Comparison of ENCODE assay signal across 1 cellular context in genomic region chr16:48531011-48531962, GRCh38.
TF ChIP-seq lines count a peak whose summit lies in the region.

No MANE protein-coding gene starts in this region.

TF ChIP-seq in GM23338, 12 proteins besides CTCF, POLR2A, EP300 and RAD21 (continued from another document):
- TF ChIP-seq, protein P1, sequence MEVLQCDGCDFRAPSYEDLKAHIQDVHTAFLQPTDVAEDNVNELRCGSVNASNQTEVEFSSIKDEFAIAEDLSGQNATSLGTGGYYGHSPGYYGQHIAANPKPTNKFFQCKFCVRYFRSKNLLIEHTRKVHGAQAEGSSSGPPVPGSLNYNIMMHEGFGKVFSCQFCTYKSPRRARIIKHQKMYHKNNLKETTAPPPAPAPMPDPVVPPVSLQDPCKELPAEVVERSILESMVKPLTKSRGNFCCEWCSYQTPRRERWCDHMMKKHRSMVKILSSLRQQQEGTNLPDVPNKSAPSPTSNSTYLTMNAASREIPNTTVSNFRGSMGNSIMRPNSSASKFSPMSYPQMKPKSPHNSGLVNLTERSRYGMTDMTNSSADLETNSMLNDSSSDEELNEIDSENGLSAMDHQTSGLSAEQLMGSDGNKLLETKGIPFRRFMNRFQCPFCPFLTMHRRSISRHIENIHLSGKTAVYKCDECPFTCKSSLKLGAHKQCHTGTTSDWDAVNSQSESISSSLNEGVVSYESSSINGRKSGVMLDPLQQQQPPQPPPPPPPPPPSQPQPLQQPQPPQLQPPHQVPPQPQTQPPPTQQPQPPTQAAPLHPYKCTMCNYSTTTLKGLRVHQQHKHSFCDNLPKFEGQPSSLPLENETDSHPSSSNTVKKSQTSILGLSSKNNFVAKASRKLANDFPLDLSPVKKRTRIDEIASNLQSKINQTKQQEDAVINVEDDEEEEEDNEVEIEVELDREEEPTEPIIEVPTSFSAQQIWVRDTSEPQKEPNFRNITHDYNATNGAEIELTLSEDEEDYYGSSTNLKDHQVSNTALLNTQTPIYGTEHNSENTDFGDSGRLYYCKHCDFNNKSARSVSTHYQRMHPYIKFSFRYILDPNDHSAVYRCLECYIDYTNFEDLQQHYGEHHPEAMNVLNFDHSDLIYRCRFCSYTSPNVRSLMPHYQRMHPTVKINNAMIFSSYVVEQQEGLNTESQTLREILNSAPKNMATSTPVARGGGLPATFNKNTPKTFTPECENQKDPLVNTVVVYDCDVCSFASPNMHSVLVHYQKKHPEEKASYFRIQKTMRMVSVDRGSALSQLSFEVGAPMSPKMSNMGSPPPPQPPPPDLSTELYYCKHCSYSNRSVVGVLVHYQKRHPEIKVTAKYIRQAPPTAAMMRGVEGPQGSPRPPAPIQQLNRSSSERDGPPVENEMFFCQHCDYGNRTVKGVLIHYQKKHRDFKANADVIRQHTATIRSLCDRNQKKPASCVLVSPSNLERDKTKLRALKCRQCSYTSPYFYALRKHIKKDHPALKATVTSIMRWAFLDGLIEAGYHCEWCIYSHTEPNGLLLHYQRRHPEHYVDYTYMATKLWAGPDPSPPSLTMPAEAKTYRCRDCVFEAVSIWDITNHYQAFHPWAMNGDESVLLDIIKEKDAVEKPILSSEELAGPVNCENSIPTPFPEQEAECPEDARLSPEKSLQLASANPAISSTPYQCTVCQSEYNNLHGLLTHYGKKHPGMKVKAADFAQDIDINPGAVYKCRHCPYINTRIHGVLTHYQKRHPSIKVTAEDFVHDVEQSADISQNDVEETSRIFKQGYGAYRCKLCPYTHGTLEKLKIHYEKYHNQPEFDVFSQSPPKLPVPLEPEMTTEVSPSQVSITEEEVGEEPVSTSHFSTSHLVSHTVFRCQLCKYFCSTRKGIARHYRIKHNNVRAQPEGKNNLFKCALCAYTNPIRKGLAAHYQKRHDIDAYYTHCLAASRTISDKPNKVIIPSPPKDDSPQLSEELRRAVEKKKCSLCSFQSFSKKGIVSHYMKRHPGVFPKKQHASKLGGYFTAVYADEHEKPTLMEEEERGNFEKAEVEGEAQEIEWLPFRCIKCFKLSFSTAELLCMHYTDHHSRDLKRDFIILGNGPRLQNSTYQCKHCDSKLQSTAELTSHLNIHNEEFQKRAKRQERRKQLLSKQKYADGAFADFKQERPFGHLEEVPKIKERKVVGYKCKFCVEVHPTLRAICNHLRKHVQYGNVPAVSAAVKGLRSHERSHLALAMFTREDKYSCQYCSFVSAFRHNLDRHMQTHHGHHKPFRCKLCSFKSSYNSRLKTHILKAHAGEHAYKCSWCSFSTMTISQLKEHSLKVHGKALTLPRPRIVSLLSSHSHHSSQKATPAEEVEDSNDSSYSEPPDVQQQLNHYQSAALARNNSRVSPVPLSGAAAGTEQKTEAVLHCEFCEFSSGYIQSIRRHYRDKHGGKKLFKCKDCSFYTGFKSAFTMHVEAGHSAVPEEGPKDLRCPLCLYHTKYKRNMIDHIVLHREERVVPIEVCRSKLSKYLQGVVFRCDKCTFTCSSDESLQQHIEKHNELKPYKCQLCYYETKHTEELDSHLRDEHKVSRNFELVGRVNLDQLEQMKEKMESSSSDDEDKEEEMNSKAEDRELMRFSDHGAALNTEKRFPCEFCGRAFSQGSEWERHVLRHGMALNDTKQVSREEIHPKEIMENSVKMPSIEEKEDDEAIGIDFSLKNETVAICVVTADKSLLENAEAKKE (CRISPR knock-in tag; IDR thresholded peaks at IDR 0.05): no peak
- no peak for TF ChIP-seq STAT1 (IDR thresholded peaks at IDR 0.05; ENCODE audit: unreplicated experiment)
- no peak for TF ChIP-seq EZH2 (IDR thresholded peaks at IDR 0.05; ENCODE audit: low read depth, unreplicated experiment)
- no peak for TF ChIP-seq JUNB (IDR thresholded peaks at IDR 0.05; ENCODE audit: unreplicated experiment)
- TF ChIP-seq, protein P2, sequence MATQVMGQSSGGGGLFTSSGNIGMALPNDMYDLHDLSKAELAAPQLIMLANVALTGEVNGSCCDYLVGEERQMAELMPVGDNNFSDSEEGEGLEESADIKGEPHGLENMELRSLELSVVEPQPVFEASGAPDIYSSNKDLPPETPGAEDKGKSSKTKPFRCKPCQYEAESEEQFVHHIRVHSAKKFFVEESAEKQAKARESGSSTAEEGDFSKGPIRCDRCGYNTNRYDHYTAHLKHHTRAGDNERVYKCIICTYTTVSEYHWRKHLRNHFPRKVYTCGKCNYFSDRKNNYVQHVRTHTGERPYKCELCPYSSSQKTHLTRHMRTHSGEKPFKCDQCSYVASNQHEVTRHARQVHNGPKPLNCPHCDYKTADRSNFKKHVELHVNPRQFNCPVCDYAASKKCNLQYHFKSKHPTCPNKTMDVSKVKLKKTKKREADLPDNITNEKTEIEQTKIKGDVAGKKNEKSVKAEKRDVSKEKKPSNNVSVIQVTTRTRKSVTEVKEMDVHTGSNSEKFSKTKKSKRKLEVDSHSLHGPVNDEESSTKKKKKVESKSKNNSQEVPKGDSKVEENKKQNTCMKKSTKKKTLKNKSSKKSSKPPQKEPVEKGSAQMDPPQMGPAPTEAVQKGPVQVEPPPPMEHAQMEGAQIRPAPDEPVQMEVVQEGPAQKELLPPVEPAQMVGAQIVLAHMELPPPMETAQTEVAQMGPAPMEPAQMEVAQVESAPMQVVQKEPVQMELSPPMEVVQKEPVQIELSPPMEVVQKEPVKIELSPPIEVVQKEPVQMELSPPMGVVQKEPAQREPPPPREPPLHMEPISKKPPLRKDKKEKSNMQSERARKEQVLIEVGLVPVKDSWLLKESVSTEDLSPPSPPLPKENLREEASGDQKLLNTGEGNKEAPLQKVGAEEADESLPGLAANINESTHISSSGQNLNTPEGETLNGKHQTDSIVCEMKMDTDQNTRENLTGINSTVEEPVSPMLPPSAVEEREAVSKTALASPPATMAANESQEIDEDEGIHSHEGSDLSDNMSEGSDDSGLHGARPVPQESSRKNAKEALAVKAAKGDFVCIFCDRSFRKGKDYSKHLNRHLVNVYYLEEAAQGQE (IDR thresholded peaks at IDR 0.05; ENCODE audit: unreplicated experiment): no peak
- no peak for TF ChIP-seq EZH2phosphoT487 (IDR thresholded peaks at IDR 0.05; ENCODE audit: unreplicated experiment)
